In genomic region chr1:230351983-230352382, GRCh38 we compare ENCODE assay signal across 24 cellular contexts.
"Had no signal": no experiment of that assay in that cellular context is flagged by ENCODE, and none has a peak within 500 bp of the region (broad histone marks: within the 10 kb centered on the region; RNA-seq: fewer than 3 reads in every experiment).

No MANE protein-coding gene starts in this region.

- H3K9ac ChIP-seq: SK-N-SH had no signal

- H3K9me3 ChIP-seq: MG63, SJSA1, SK-N-SH had no signal

- H3K4me3 ChIP-seq: MG63, SJSA1 had no signal

- DNase-seq: Karpas-422, KG1, MG63, NCI-H1092, NCI-H1105 treated with DMSO at 0.1 percent for 48 hours, NCI-H1417 treated with DMSO at 0.1 percent for 48 hours, NCI-H146, NCI-H1694 treated with DMSO at 0.1 percent for 48 hours, NCI-H1930, NCI-H2081, NCI-H2107, NCI-H226, NCI-H446, NCI-H510A, NCI-H524 treated with DMSO at 0.1 percent for 48 hours, NCI-H69, NCI-H774, Right ventricle myocardium superior, RPMI8226, SIG-M5, SK-N-SH, SW 1271 had no signal

- H3K4me1 ChIP-seq: SJSA1 had no signal

- H3K27ac ChIP-seq: SJSA1 had no signal

- H3K27me3 ChIP-seq: MG63, SJSA1 had no signal

- H3K36me3 ChIP-seq: MG63, SJSA1 had no signal

- FAIRE-seq: RCC 7860 had no signal
